18 cellular contexts compared by ENCODE assay signal in genomic region chr21:36717901-36718465, GRCh38. TPM values are rescaled to one million over a fixed set of nuclear protein-coding genes. Genes with fewer than 3 reads are reported as not detected.
DNase-seq lines count a peak whose midpoint lies in the region; ATAC-seq and TF ChIP-seq lines count a peak whose summit lies in the region.
"Had no signal": no experiment of that assay in that cellular context is flagged by ENCODE, and none has a peak within 500 bp of the region (broad histone marks: within the 10 kb centered on the region; RNA-seq: fewer than 3 reads in every experiment).

No MANE protein-coding gene starts in this region.

- no peaks in the 10 kb centered on the region for H3K4me1 Mint-ChIP-seq in glutamatergic neuron (ENCODE audit: low read depth, unreplicated experiment)
- no peaks in the 10 kb centered on the region for H3K4me1 Mint-ChIP-seq in activated CD4-positive, alpha-beta memory T cell treated with anti-CD3 and anti-CD28 coated beads for 36 hours (ENCODE audit: low read depth)
- peaks cover 14% of the 10 kb centered on the region for H3K4me1 Mint-ChIP-seq in Calu3 (ENCODE audit: low read depth, unreplicated experiment)

- H3K36me3 Mint-ChIP-seq in glutamatergic neuron (ENCODE audit: unreplicated experiment) (no peaks in the 10 kb centered on the region), Calu3 (ENCODE audit: insufficient read depth, unreplicated experiment) (peaks cover 34% of the 10 kb centered on the region)
- H3K36me3 Mint-ChIP-seq in activated CD4-positive, alpha-beta memory T cell treated with anti-CD3 and anti-CD28 coated beads for 36 hours: no peaks in the 10 kb centered on the region

- TF ChIP-seq CTCF in A673 (conservative IDR thresholded peaks at IDR 0.05; ENCODE audit: low read depth, low read length) (no peak), VCaP (conservative IDR thresholded peaks at IDR 0.05) (no peak), glutamatergic neuron (IDR thresholded peaks at IDR 0.05; ENCODE audit: partially characterized antibody, unreplicated experiment) (no peak), Calu3 (IDR thresholded peaks at IDR 0.05; ENCODE audit: unreplicated experiment) (no peak)

- H3K27ac Mint-ChIP-seq in glutamatergic neuron (ENCODE audit: unreplicated experiment): no peak overlapping the region
- H3K27ac Mint-ChIP-seq in activated CD4-positive, alpha-beta memory T cell treated with anti-CD3 and anti-CD28 coated beads for 36 hours: no peak overlapping the region
- H3K27ac Mint-ChIP-seq in Calu3 (ENCODE audit: unreplicated experiment): no peak overlapping the region
- H3K27ac Mint-ChIP-seq: CD4-positive, alpha-beta T cell had no signal

- peaks cover 51% of the 10 kb centered on the region for H3K36me3 ChIP-seq in A673 (ENCODE audit: insufficient read depth, low read length, poor library complexity, severe bottlenecking)
- H3K36me3 ChIP-seq in H7 (replicated peaks; ENCODE audit: control insufficient read depth, insufficient read depth, low read length): no peaks in the 10 kb centered on the region
- H3K36me3 ChIP-seq: SJSA1 had no signal

- DNase-seq in A673 (ENCODE audit: low spot score) (peak; percentile 79), H7 (peak; percentile 42), glutamatergic neuron (peak; percentile 0), Calu3 (no peak)
- no peak for DNase-seq in activated CD4-positive, alpha-beta memory T cell treated with anti-CD3 and anti-CD28 coated beads for 36 hours
- no peak for DNase-seq in activated CD4-positive, CD25-positive, alpha-beta regulatory T cell treated with anti-CD3 and anti-CD28 coated beads, Interleukin-2, amount 50 U/mL, for 72 hours
- DNase-seq: COR-L47, DMS 273 treated with DMSO at 0.1 percent for 48 hours, Kasumi-1, MG63, NCI-H1417 treated with DMSO at 0.1 percent for 48 hours, NCI-H187 treated with DMSO at 0.1 percent for 48 hours, NCI-H2107, NCI-H510A had no signal

- CTCF ChIA-PET in A673 (lab: Charles Lee) (no interaction called here), Calu3 (lab: Charles Lee) (no interaction called here)
- CTCF ChIA-PET in activated CD4-positive, alpha-beta memory T cell treated with anti-CD3 and anti-CD28 coated beads for 36 hours (lab: Charles Lee): no interaction called here

- H3K27me3 Mint-ChIP-seq in glutamatergic neuron (ENCODE audit: unreplicated experiment) (no peaks in the 10 kb centered on the region), Calu3 (ENCODE audit: unreplicated experiment) (no peaks in the 10 kb centered on the region)
- peaks cover 48% of the 10 kb centered on the region for H3K27me3 Mint-ChIP-seq in activated CD4-positive, alpha-beta memory T cell treated with anti-CD3 and anti-CD28 coated beads for 36 hours

- POLR2A ChIA-PET in A673 (lab: Charles Lee; ENCODE audit: low non-redundant PET): no interaction called here
- POLR2A ChIA-PET in activated CD4-positive, alpha-beta memory T cell treated with anti-CD3 and anti-CD28 coated beads for 36 hours (lab: Charles Lee): no interaction called here

- no peak for ATAC-seq in GM18498 (IDR thresholded peaks at IDR 0.05; ENCODE audit: unreplicated experiment)

- H3K4me3 Mint-ChIP-seq in glutamatergic neuron (ENCODE audit: unreplicated experiment) (no peak overlapping the region), Calu3 (ENCODE audit: low read depth, unreplicated experiment) (no peak overlapping the region)
- no peak overlapping the region for H3K4me3 Mint-ChIP-seq in activated CD4-positive, alpha-beta memory T cell treated with anti-CD3 and anti-CD28 coated beads for 36 hours
- H3K4me3 Mint-ChIP-seq: CD4-positive, alpha-beta T cell had no signal

- intact Hi-C loops in A673 (cut with micrococcal nuclease; ENCODE audit: unreplicated experiment): loop anchor here (10.0 kb wide), 1 partner anchor 213 kb away; no protein-coding TSS in a partner anchor
- intact Hi-C loops in activated CD4-positive, alpha-beta memory T cell treated with anti-CD3 and anti-CD28 coated beads for 36 hours (cut with micrococcal nuclease): no loop called here
- intact Hi-C loops in Calu3 (cut with micrococcal nuclease; ENCODE audit: unreplicated experiment): no loop called here

- no peaks in the 10 kb centered on the region for H3K9me3 ChIP-seq in A673 (ENCODE audit: low read depth, low read length, poor library complexity, severe bottlenecking)
- H3K9me3 ChIP-seq: MG63, SJSA1 had no signal

- BruUV-seq in A673 (replicated peaks; lab: Mats Ljungman, UMichigan) (no TSS peak), Calu3 (replicated peaks; lab: Mats Ljungman, UMichigan) (no TSS peak)

- H3K4me3 ChIP-seq in A673 (ENCODE audit: low read depth, low read length, poor library complexity, severe bottlenecking) (no peak overlapping the region), H7 (ENCODE audit: insufficient read depth, low read depth, low read length) (no peak overlapping the region)
- H3K4me3 ChIP-seq: MG63, SJSA1 had no signal

- H3K27me3 ChIP-seq in A673 (replicated peaks; ENCODE audit: insufficient read depth, low read depth, low read length, poor library complexity) (no peaks in the 10 kb centered on the region), H7 (ENCODE audit: control insufficient read depth, insufficient read depth, low read length) (peaks cover 5% of the 10 kb centered on the region)
- H3K27me3 ChIP-seq: MG63 had no signal

- H3K27ac ChIP-seq in A673 (ENCODE audit: low read depth, low read length, poor library complexity, severe bottlenecking) (peak overlapping the region; percentile 68), VCaP (peak overlapping the region; percentile 100)
- H3K27ac ChIP-seq: SJSA1 had no signal

- H3K4me1 ChIP-seq in A673 (ENCODE audit: insufficient read depth, low read length, poor library complexity, severe bottlenecking): peaks cover 62% of the 10 kb centered on the region
- H3K4me1 ChIP-seq: SJSA1 had no signal

- H3K9me3 Mint-ChIP-seq in glutamatergic neuron (ENCODE audit: unreplicated experiment) (peaks cover 2% of the 10 kb centered on the region), Calu3 (ENCODE audit: low read depth, unreplicated experiment) (no peaks in the 10 kb centered on the region)
- H3K9me3 Mint-ChIP-seq in activated CD4-positive, alpha-beta memory T cell treated with anti-CD3 and anti-CD28 coated beads for 36 hours: no peaks in the 10 kb centered on the region
- H3K9me3 Mint-ChIP-seq: CD4-positive, alpha-beta T cell had no signal

RNA-seq across cellular contexts. Expression of gene SIM2, which starts 19.1 kb away (rescaled TPM):
- total RNA-seq in A673 (2021) (42.7 and 49.1 TPM in 2 replicates), glutamatergic neuron (ENCODE audit: unreplicated experiment) (4.8 TPM), Calu3 (2022) (15.1 and 15.4 TPM in 2 replicates)
- total RNA-seq in H7 (2014; rRNA removed; shearing (Covaris generic)): 0.07 and 0.11 TPM in 2 replicates
- 1 to 10 TPM; 1.8 to 2.2 TPM for total RNA-seq in activated CD4-positive, alpha-beta memory T cell treated with anti-CD3 and anti-CD28 coated beads for 36 hours
- total RNA-seq: CD4-positive, alpha-beta T cell had no signal

Comparison
In these comparisons a context has a peak if more than half of its experiments do, and no peak if none do; other contexts are left out.
1. DNase-seq: peak in A673 (single experiment), H7 (single experiment) and glutamatergic neuron (single experiment); none in activated CD4-positive, alpha-beta memory T cell treated with anti-CD3 and anti-CD28 coated beads for 36 hours (single experiment), activated CD4-positive, CD25-positive, alpha-beta regulatory T cell treated with anti-CD3 and anti-CD28 coated beads, Interleukin-2, amount 50 U/mL, for 72 hours (single experiment) and Calu3 (single experiment).